ENCODE assay signal across 19 cellular contexts in genomic region chr20:35006009-35006408, GRCh38. TPM values are rescaled to one million over a fixed set of nuclear protein-coding genes. Genes with fewer than 3 reads are reported as not detected.
DNase-seq lines count a peak whose midpoint lies in the region; ATAC-seq, FAIRE-seq and TF ChIP-seq lines count a peak whose summit lies in the region.
"Had no signal": no experiment of that assay in that cellular context is flagged by ENCODE, and none has a peak within 500 bp of the region (broad histone marks: within the 10 kb centered on the region; RNA-seq: fewer than 3 reads in every experiment).

No MANE protein-coding gene starts in this region.

- H3K4me1 ChIP-seq in suprapubic skin (peaks cover 12% of the 10 kb centered on the region), mammary epithelial cell (ENCODE audit: insufficient read depth, low read length) (no peaks in the 10 kb centered on the region)
- H3K4me1 ChIP-seq: stomach had no signal

- no peaks in the 10 kb centered on the region for H4K20me1 ChIP-seq in mammary epithelial cell (ENCODE audit: insufficient read depth, low read length)

- no peaks in the 10 kb centered on the region for H3K79me2 ChIP-seq in mammary epithelial cell (ENCODE audit: insufficient read depth, low read length)

- DNase-seq in activated effector memory CD4-positive, alpha-beta T cell treated with anti-CD3 and anti-CD28 coated beads, Interleukin-2, amount 50 U/mL, for 16 hours = peak; percentile 21
- no peak for DNase-seq in activated effector memory CD4-positive, alpha-beta T cell treated with Interleukin-2 at 50 U/mL for 16 hours
- DNase-seq in bronchial epithelial cell (ENCODE audit: low read depth) (no peak), mesenteric fat pad (ENCODE audit: low spot score) (peak; percentile 60), suprapubic skin (ENCODE audit: low spot score in 2 of 2) (peak; percentile 51 to 70), mammary epithelial cell (no peak)
- DNase-seq: brain microvascular endothelial cell; DND-41; GOT3; mesenchymal stem cell; NCI-H1436; NCI-H748 treated with DMSO at 0.1 percent for 48 hours; nephron progenitor cell; SHP77 treated with DMSO at 0.1 percent for 48 hours; stimulated activated CD4-positive, alpha-beta T cell treated with anti-CD3 and anti-CD28 coated beads, Interleukin-4, amount 100 ng/mL, for 4 hours; stomach had no signal

- CTCF ChIA-PET in mammary epithelial cell (lab: Charles Lee; ENCODE audit: low non-redundant PET) = no interaction called here

- no TSS peak for BruUV-seq in mammary epithelial cell (replicated peaks; lab: Mats Ljungman, UMichigan)

- H3K27me3 ChIP-seq in bronchial epithelial cell (ENCODE audit: control insufficient read depth, insufficient read depth, low read length) (no peaks in the 10 kb centered on the region), suprapubic skin (no peaks in the 10 kb centered on the region), mammary epithelial cell (ENCODE audit: insufficient read depth, low read length) (no peaks in the 10 kb centered on the region)
- H3K27me3 ChIP-seq: brain microvascular endothelial cell, stomach had no signal

- H2AFZ ChIP-seq in mammary epithelial cell (ENCODE audit: low read depth, low read length) = no peak overlapping the region

- no peak for TF ChIP-seq CTCF in bronchial epithelial cell (IDR thresholded peaks at IDR 0.05; ENCODE audit: insufficient read depth, low read length, severe bottlenecking)
- TF ChIP-seq CTCF in suprapubic skin (IDR thresholded peaks at IDR 0.05) = no peak
- TF ChIP-seq CTCF in mammary epithelial cell (conservative IDR thresholded peaks at IDR 0.05 in 1 of 2, IDR thresholded peaks at IDR 0.05 in 1 of 2; ENCODE audit: extremely low read depth in 1 of 2, insufficient read depth in 1 of 2, low read depth in 1 of 2, low read length in 2 of 2) = no peak

- H3K36me3 ChIP-seq in bronchial epithelial cell (ENCODE audit: control insufficient read depth, insufficient read depth, low read length) (peaks cover 63% of the 10 kb centered on the region), suprapubic skin (peaks cover 100% of the 10 kb centered on the region), mammary epithelial cell (ENCODE audit: insufficient read depth, low read length) (peaks cover 38% of the 10 kb centered on the region)

- 95% methylated on average over 11 of the region's 11 CpGs for WGBS in suprapubic skin
- 84% methylated on average over 11 of the region's 11 CpGs for WGBS in mammary epithelial cell (ENCODE audit: low coverage, missing lambda C conversion rate)

- dilution Hi-C loops in mammary epithelial cell (cut with HindIII; ENCODE audit: low sequenced_read_pairs) = no loop called here

- no peak for TF ChIP-seq POLR2A in suprapubic skin (IDR thresholded peaks at IDR 0.05)

- H3K4me3 ChIP-seq in bronchial epithelial cell (ENCODE audit: low read depth, low read length) (no peak overlapping the region), suprapubic skin (no peak overlapping the region), mammary epithelial cell (replicated peaks in 1 of 3; ENCODE audit: insufficient read depth in 1 of 3, low read depth in 2 of 3, low read length in 3 of 3) (no peak overlapping the region)
- H3K4me3 ChIP-seq: stomach had no signal

- H3K27ac ChIP-seq in suprapubic skin (no peak overlapping the region), mammary epithelial cell (ENCODE audit: insufficient read depth, low read depth, low read length) (no peak overlapping the region)
- H3K27ac ChIP-seq: brain microvascular endothelial cell, stomach had no signal

- FAIRE-seq in bronchial epithelial cell (lab: Jason Lieb, UNC) = peak; percentile 86

- H3K4me2 ChIP-seq in mammary epithelial cell (ENCODE audit: insufficient read depth, low read depth, low read length) = no peak overlapping the region

- in situ Hi-C loops in mammary epithelial cell (cut with MboI; ENCODE audit: low sequenced_read_pairs in 2 of 2) = no loop called here

- TF ChIP-seq EP300 in suprapubic skin (IDR thresholded peaks at IDR 0.05) = no peak

- H3K9me3 ChIP-seq in suprapubic skin (no peaks in the 10 kb centered on the region), mammary epithelial cell (replicated peaks; ENCODE audit: insufficient read depth, low read length) (no peaks in the 10 kb centered on the region)
- H3K9me3 ChIP-seq: stomach had no signal

- ATAC-seq in HG03159 (IDR thresholded peaks at IDR 0.05; ENCODE audit: unreplicated experiment) (no peak), HG02763 (IDR thresholded peaks at IDR 0.05; ENCODE audit: unreplicated experiment) (no peak)

- intact Hi-C loops in mammary epithelial cell (cut with micrococcal nuclease) = no loop called here

- H3K9ac ChIP-seq in mammary epithelial cell (ENCODE audit: insufficient read depth, low read length) = no peak overlapping the region

RNA-seq across cellular contexts. Expression of gene MYH7B, which starts 50.3 kb away (rescaled TPM):
- total RNA-seq in bronchial epithelial cell = under 0.01 TPM in 2 replicates
- total RNA-seq in mesenteric fat pad = 0.06 TPM
- total RNA-seq in suprapubic skin = under 1 TPM in 3 of 4 donors, not detected in 1; 0.18 to 0.97 (median 0.30) TPM
- under 1 TPM; under 0.01 to 0.28 TPM for total RNA-seq in mammary epithelial cell
- polyA plus RNA-seq in mammary epithelial cell = 0.11 TPM
- not detected for polyA minus RNA-seq in mammary epithelial cell
- total RNA-seq: A172 had no signal

RNA-seq across cellular contexts. Expression of gene GSS, which starts 50.4 kb away (rescaled TPM):
- 105 and 192 TPM in 2 replicates for total RNA-seq in bronchial epithelial cell
- total RNA-seq in mesenteric fat pad = 33.3 TPM
- total RNA-seq in suprapubic skin = 10 to 100 TPM; 56.5 to 86.7 (median 75.2) TPM
- total RNA-seq in mammary epithelial cell = 100 to 1,000 TPM; 102 to 115 TPM
- 127 TPM for polyA plus RNA-seq in mammary epithelial cell
- 147 TPM for polyA minus RNA-seq in mammary epithelial cell

Comparison
In these comparisons a context has a peak if more than half of its experiments do, and no peak if none do; other contexts are left out.
1. DNase-seq: peak in activated effector memory CD4-positive, alpha-beta T cell treated with anti-CD3 and anti-CD28 coated beads, Interleukin-2, amount 50 U/mL, for 16 hours (single experiment), mesenteric fat pad (single experiment) and suprapubic skin (2 of 2); none in activated effector memory CD4-positive, alpha-beta T cell treated with Interleukin-2 at 50 U/mL for 16 hours (single experiment), bronchial epithelial cell (single experiment) and mammary epithelial cell (single experiment).